1 cellular context compared by ENCODE assay signal in the genomic region with DNA sequence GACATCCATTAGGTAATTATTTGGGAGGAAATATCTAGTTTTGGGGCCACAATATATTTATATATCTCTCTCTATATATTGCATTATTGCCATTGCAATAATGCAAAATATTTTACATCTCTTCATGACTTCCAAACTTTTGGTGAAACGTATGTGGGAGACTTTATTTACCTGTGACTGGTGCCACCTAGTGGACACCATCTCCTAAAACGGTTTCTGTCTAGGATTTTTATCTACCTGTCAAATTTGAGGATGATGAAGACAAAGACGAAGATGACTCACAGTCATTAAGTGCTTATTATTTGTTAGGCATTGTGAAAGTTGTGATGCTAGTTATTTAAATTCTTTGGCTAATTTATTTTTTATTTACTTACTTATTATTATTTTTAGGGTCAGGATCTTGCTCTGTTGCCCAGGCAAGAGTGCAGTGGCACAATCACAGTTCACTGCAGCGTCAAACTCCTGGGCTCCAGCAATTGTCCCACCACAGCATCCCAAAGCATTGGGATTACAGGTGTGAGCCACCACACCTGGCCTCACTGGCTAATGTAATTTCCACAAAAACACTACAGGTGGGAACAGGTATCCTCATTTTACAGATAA.
TF ChIP-seq lines count a peak whose summit lies in the region.

No MANE protein-coding gene starts in this region.

TF ChIP-seq in GM23338, 12 proteins besides CTCF, POLR2A, EP300 and RAD21 (continued from another document):
- TF ChIP-seq, protein P1, sequence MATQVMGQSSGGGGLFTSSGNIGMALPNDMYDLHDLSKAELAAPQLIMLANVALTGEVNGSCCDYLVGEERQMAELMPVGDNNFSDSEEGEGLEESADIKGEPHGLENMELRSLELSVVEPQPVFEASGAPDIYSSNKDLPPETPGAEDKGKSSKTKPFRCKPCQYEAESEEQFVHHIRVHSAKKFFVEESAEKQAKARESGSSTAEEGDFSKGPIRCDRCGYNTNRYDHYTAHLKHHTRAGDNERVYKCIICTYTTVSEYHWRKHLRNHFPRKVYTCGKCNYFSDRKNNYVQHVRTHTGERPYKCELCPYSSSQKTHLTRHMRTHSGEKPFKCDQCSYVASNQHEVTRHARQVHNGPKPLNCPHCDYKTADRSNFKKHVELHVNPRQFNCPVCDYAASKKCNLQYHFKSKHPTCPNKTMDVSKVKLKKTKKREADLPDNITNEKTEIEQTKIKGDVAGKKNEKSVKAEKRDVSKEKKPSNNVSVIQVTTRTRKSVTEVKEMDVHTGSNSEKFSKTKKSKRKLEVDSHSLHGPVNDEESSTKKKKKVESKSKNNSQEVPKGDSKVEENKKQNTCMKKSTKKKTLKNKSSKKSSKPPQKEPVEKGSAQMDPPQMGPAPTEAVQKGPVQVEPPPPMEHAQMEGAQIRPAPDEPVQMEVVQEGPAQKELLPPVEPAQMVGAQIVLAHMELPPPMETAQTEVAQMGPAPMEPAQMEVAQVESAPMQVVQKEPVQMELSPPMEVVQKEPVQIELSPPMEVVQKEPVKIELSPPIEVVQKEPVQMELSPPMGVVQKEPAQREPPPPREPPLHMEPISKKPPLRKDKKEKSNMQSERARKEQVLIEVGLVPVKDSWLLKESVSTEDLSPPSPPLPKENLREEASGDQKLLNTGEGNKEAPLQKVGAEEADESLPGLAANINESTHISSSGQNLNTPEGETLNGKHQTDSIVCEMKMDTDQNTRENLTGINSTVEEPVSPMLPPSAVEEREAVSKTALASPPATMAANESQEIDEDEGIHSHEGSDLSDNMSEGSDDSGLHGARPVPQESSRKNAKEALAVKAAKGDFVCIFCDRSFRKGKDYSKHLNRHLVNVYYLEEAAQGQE (IDR thresholded peaks at IDR 0.05; ENCODE audit: unreplicated experiment) = no peak
- TF ChIP-seq JUNB (IDR thresholded peaks at IDR 0.05; ENCODE audit: unreplicated experiment) (no peak), POLR2AphosphoS5 (IDR thresholded peaks at IDR 0.05; ENCODE audit: low read depth) (no peak)
